ENCODE assay signal across 1 cellular context in genomic region chr2:152171733-152172132, GRCh38.
TF ChIP-seq lines count a peak whose summit lies in the region.

No MANE protein-coding gene starts in this region.

TF ChIP-seq in SK-N-SH treated with all-trans-retinoic acid at 6 μM for 48 hours, 23 proteins besides CTCF, POLR2A, EP300 and RAD21 (continued from another document):
- no peak for TF ChIP-seq POU6F1 (CRISPR knock-in tag; IDR thresholded peaks at IDR 0.05; ENCODE audit: borderline replicate concordance, low read depth)
- TF ChIP-seq ZNF8 (CRISPR knock-in tag; IDR thresholded peaks at IDR 0.05): no peak
- no peak for TF ChIP-seq TCF4 (CRISPR knock-in tag; IDR thresholded peaks at IDR 0.05; ENCODE audit: borderline replicate concordance)
